ENCODE assay signal across 16 cellular contexts in genomic region chr9:134593286-134593685, GRCh38. TPM values are rescaled to one million over a fixed set of nuclear protein-coding genes. Genes with fewer than 3 reads are reported as not detected.
"Had no signal": no experiment of that assay in that cellular context is flagged by ENCODE, and none has a peak within 500 bp of the region (broad histone marks: within the 10 kb centered on the region; RNA-seq: fewer than 3 reads in every experiment).

No MANE protein-coding gene starts in this region.

- H3K9me3 ChIP-seq: psoas muscle, suprapubic skin had no signal

- H3K4me3 Mint-ChIP-seq: activated B cell treated with CpG ODN at 0.5 μM for 24 hours; activated CD4-positive, alpha-beta T cell treated with anti-CD3 and anti-CD28 coated beads, Interleukin-2, amount 10 ng/mL, durations not matched to agents 7 days and 5 days; activated naive CD8-positive, alpha-beta T cell; naive thymus-derived CD4-positive, alpha-beta T cell had no signal

- H3K27me3 Mint-ChIP-seq: activated CD4-positive, alpha-beta T cell treated with anti-CD3 and anti-CD28 coated beads, Interleukin-2, amount 10 ng/mL, durations not matched to agents 7 days and 5 days had no signal

- FAIRE-seq: frontal cortex, keratinocyte had no signal

- H3K4me3 ChIP-seq: psoas muscle, SK-N-MC, suprapubic skin had no signal

- H3K36me3 Mint-ChIP-seq: activated naive CD8-positive, alpha-beta T cell; naive thymus-derived CD4-positive, alpha-beta T cell had no signal

- H3K27ac ChIP-seq: psoas muscle, SK-N-MC, suprapubic skin had no signal

- H3K4me1 Mint-ChIP-seq: activated B cell treated with CpG ODN at 0.5 μM for 24 hours; activated CD4-positive, alpha-beta T cell treated with anti-CD3 and anti-CD28 coated beads, Interleukin-2, amount 10 ng/mL, durations not matched to agents 7 days and 5 days; naive thymus-derived CD4-positive, alpha-beta T cell had no signal

- H3K9me3 Mint-ChIP-seq: activated B cell treated with CpG ODN at 0.5 μM for 24 hours; activated CD4-positive, alpha-beta T cell treated with anti-CD3 and anti-CD28 coated beads, Interleukin-2, amount 10 ng/mL, durations not matched to agents 7 days and 5 days; naive thymus-derived CD4-positive, alpha-beta T cell had no signal

- H3K36me3 ChIP-seq: suprapubic skin had no signal

- H3K27ac Mint-ChIP-seq: activated B cell treated with CpG ODN at 0.5 μM for 24 hours; activated CD4-positive, alpha-beta T cell treated with anti-CD3 and anti-CD28 coated beads, Interleukin-2, amount 10 ng/mL, durations not matched to agents 7 days and 5 days; activated naive CD8-positive, alpha-beta T cell; naive thymus-derived CD4-positive, alpha-beta T cell had no signal

- ATAC-seq: naive thymus-derived CD4-positive, alpha-beta T cell; stimulated activated naive CD8-positive, alpha-beta T cell treated with anti-CD3 and anti-CD28 coated beads, Interleukin-15, Interleukin-2, amounts not matched to agents 100 U/mL and 50 U/mL, for 24 hours had no signal

- H3K4me1 ChIP-seq: psoas muscle had no signal

- DNase-seq: activated B cell treated with CpG ODN at 0.5 μM for 24 hours; activated CD4-positive, alpha-beta T cell treated with anti-CD3 and anti-CD28 coated beads, Interleukin-2, amount 10 ng/mL, durations not matched to agents 7 days and 5 days; activated gamma-delta T cell; activated T-cell treated with anti-CD3 and anti-CD28 coated beads, Interleukin-2, amount 50 U/mL, for 1 hour; amygdala; naive thymus-derived CD4-positive, alpha-beta T cell; nucleus accumbens; psoas muscle; stimulated activated CD4-positive, alpha-beta T cell treated with anti-CD3 and anti-CD28 coated beads, Interleukin-2, amount 100 ng/mL, for 48 hours; stimulated activated naive CD8-positive, alpha-beta T cell treated with anti-CD3 and anti-CD28 coated beads, Interleukin-15, Interleukin-2, amounts not matched to agents 100 U/mL and 50 U/mL, for 24 hours; T-helper 1 cell had no signal

RNA-seq across cellular contexts. Expression of gene COL5A1, which starts 48.3 kb away (rescaled TPM):
- polyA plus RNA-seq: naive thymus-derived CD4-positive, alpha-beta T cell had no signal
